ENCODE assay signal across 8 cellular contexts in the genomic region with DNA sequence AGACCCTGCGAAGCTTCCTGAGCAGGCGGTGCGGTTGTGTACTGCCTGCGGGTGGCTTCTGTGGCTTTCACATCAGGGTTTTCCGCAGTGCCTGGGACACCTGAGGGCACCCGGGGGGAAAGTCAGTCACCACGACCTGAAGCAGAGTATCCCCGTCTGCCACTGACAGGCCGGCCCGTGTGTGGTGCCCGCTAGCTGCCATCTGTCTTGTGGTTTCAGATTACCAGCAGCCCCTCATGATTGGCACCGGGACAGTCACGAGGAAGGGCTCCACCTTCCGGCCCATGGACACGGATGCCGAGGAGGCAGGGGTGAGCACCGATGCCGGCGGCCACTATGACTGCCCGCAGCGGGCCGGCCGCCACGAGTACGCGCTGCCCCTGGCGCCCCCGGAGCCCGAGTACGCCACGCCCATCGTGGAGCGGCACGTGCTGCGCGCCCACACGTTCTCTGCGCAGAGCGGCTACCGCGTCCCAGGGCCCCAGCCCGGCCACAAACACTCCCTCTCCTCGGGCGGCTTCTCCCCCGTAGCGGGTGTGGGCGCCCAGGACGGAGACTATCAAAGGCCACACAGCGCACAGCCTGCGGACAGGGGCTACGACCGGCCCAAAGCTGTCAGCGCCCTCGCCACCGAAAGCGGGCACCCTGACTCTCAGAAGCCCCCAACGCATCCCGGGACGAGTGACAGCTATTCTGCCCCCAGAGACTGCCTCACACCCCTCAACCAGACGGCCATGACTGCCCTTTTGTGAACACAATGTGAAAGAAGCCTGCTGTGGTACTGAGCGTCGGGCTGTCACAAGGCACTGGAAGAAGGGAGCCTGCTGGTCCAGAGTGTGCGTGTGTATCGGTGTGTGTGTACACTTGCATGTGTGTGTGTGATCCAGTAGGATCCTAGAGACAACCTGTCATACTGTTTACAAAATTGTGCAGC. TPM values are rescaled to one million over a fixed set of nuclear protein-coding genes. Genes with fewer than 3 reads are reported as not detected.
DNase-seq lines count a peak whose midpoint lies in the region; ATAC-seq and TF ChIP-seq lines count a peak whose summit lies in the region.

No MANE protein-coding gene starts in this region.

- TF ChIP-seq CTCF in suprapubic skin (IDR thresholded peaks at IDR 0.05) = no peak

- no peaks in the 10 kb centered on the region for H3K36me3 ChIP-seq in naive thymus-derived CD4-positive, alpha-beta T cell (ENCODE audit: control insufficient read depth in 2 of 3, insufficient read depth in 3 of 3, low read length in 3 of 3)
- H3K36me3 ChIP-seq in suprapubic skin = peaks cover 16% of the 10 kb centered on the region

- peak overlapping the region; percentile 45 for H3K27ac ChIP-seq in naive thymus-derived CD4-positive, alpha-beta T cell (ENCODE audit: low read depth, low read length)
- no peak overlapping the region for H3K27ac ChIP-seq in suprapubic skin

- peak; percentile 65 for DNase-seq in activated CD8-positive, alpha-beta memory T cell treated with anti-CD3 and anti-CD28 coated beads, Interleukin-2, amount 50 U/mL, for 48 hours
- DNase-seq in erythroblast (lab: John Stamatoyannopoulos, UW) (peak; percentile 36 to 50), suprapubic skin (ENCODE audit: low spot score in 2 of 2) (peak in 1 of 2 donors; percentile 73), NOMO-1 treated with DMSO at 0.1 percent for 48 hours (lab: John Stamatoyannopoulos, UW; ENCODE audit: unreplicated experiment) (no peak), GOT3 (lab: John Stamatoyannopoulos, UW) (no peak)
- DNase-seq in naive thymus-derived CD4-positive, alpha-beta T cell = peak; percentile 20 to 57 (median 37)

- H3K27me3 Mint-ChIP-seq in naive thymus-derived CD4-positive, alpha-beta T cell = peaks cover 0 to 9% (median 0%) of the 10 kb centered on the region in 5 donors

- H3K9me3 ChIP-seq in naive thymus-derived CD4-positive, alpha-beta T cell (ENCODE audit: control insufficient read depth in 2 of 3, low read length in 3 of 3) = no peaks in the 10 kb centered on the region
- H3K9me3 ChIP-seq in suprapubic skin = no peaks in the 10 kb centered on the region

- intact Hi-C loops in naive thymus-derived CD4-positive, alpha-beta T cell (cut with micrococcal nuclease) = loop anchor here in 1 of 2 donors (1.0 to 5.0 kb wide), 3 partner anchors 66 to 1344 kb away; a partner anchor contains a TSS

- no peaks in the 10 kb centered on the region for H3K27me3 ChIP-seq in naive thymus-derived CD4-positive, alpha-beta T cell (ENCODE audit: control insufficient read depth in 2 of 2, insufficient read depth in 2 of 2, low read length in 2 of 2)
- H3K27me3 ChIP-seq in suprapubic skin = no peaks in the 10 kb centered on the region

- H3K4me1 ChIP-seq in naive thymus-derived CD4-positive, alpha-beta T cell (ENCODE audit: control insufficient read depth in 2 of 2, insufficient read depth in 2 of 2, low read length in 2 of 2) = peaks cover 18 to 37% of the 10 kb centered on the region in 2 donors
- peaks cover 7% of the 10 kb centered on the region for H3K4me1 ChIP-seq in suprapubic skin

- POLR2A ChIA-PET in naive thymus-derived CD4-positive, alpha-beta T cell (lab: Charles Lee) = interaction anchor here (0.7 to 3.6 kb wide), 5 partner anchors 20 to 70 kb away, joined by 3 to 27 read pairs (median 5); a partner anchor contains a TSS

- H3K4me3 Mint-ChIP-seq in naive thymus-derived CD4-positive, alpha-beta T cell = peak overlapping the region; percentile 81 to 90 (median 86)

- no peak for TF ChIP-seq POLR2A in erythroblast (IDR thresholded peaks at IDR 0.05; ENCODE audit: low read length)
- no peak for TF ChIP-seq POLR2A in suprapubic skin (IDR thresholded peaks at IDR 0.05)

- H3K27ac Mint-ChIP-seq in naive thymus-derived CD4-positive, alpha-beta T cell = peak overlapping the region; percentile 79 to 95 (median 87)

- ATAC-seq in GM19395 (IDR thresholded peaks at IDR 0.05; ENCODE audit: unreplicated experiment) (peak; percentile 46), HG03571 (IDR thresholded peaks at IDR 0.05; ENCODE audit: unreplicated experiment) (peak; percentile 40)
- ATAC-seq in naive thymus-derived CD4-positive, alpha-beta T cell = peak; percentile 60

- TF ChIP-seq EP300 in suprapubic skin (IDR thresholded peaks at IDR 0.05) = no peak

- H3K4me1 Mint-ChIP-seq in naive thymus-derived CD4-positive, alpha-beta T cell = peaks cover 28 to 44% (median 41%) of the 10 kb centered on the region in 7 donors

- CTCF ChIA-PET in naive thymus-derived CD4-positive, alpha-beta T cell (lab: Charles Lee) = interaction anchor here (0.7 to 4.0 kb wide), 5 partner anchors 11 to 98 kb away, joined by 3 to 18 read pairs (median 3); no protein-coding TSS in a partner anchor

- no peaks in the 10 kb centered on the region for H3K9me3 Mint-ChIP-seq in naive thymus-derived CD4-positive, alpha-beta T cell

- 30% methylated on average over 32 of the region's 64 CpGs for WGBS in suprapubic skin

- H3K4me3 ChIP-seq in naive thymus-derived CD4-positive, alpha-beta T cell (ENCODE audit: low read length) = peak overlapping the region; percentile 75
- H3K4me3 ChIP-seq in suprapubic skin = peak overlapping the region; percentile 46

- H3K36me3 Mint-ChIP-seq in naive thymus-derived CD4-positive, alpha-beta T cell = no peaks in the 10 kb centered on the region

RNA-seq across cellular contexts. Expression of a gene that starts 54.4 kb away (rescaled TPM):
- 10 to 100 TPM; 16.2 to 39.4 (median 26.5) TPM for total RNA-seq in naive thymus-derived CD4-positive, alpha-beta T cell
- polyA plus RNA-seq in naive thymus-derived CD4-positive, alpha-beta T cell = 10 to 100 TPM; 14.3 to 17.3 TPM
- total RNA-seq in suprapubic skin = 10 to 100 TPM; 15.5 to 21.9 (median 20.0) TPM

Comparison
In these comparisons a context has a peak if more than half of its experiments do, and no peak if none do; other contexts are left out.
1. DNase-seq: peak in activated CD8-positive, alpha-beta memory T cell treated with anti-CD3 and anti-CD28 coated beads, Interleukin-2, amount 50 U/mL, for 48 hours (single experiment), erythroblast (2 of 2) and naive thymus-derived CD4-positive, alpha-beta T cell (9 of 9); none in NOMO-1 treated with DMSO at 0.1 percent for 48 hours (single experiment) and GOT3 (single experiment).
2. Peak in every context shown above with its lines, with median percentiles within 50 percentile points of each other: ATAC-seq.